ENCODE assay signal across 7 cellular contexts in genomic region chr4:112234952-112235609, GRCh38. TPM values are rescaled to one million over a fixed set of nuclear protein-coding genes. Genes with fewer than 3 reads are reported as not detected.
DNase-seq lines count a peak whose midpoint lies in the region; ATAC-seq and TF ChIP-seq lines count a peak whose summit lies in the region.

No MANE protein-coding gene starts in this region.

- ATAC-seq in HG03196 (IDR thresholded peaks at IDR 0.05; ENCODE audit: unreplicated experiment) = no peak

- BruUV-seq in MCF 10A (replicated peaks; lab: Mats Ljungman, UMichigan) = no TSS peak

- peak; percentile 55 for TF ChIP-seq CTCF in MCF 10A (IDR thresholded peaks at IDR 0.05; ENCODE audit: unreplicated experiment)

- CTCF ChIA-PET in MCF 10A (lab: Yijun Ruan, JAX) = interaction anchor here (0.5 to 12.4 kb wide), 23 partner anchors 9 to 527 kb away, joined by 3 to 206 read pairs (median 4); partner anchors contain the start of gene TIFA

- DNase-seq in ELR (ENCODE audit: low read depth) = peak; percentile 90
- peak; percentile 84 for DNase-seq in Kasumi-1 (lab: John Stamatoyannopoulos, UW)
- DNase-seq in SKM-1 (lab: John Stamatoyannopoulos, UW; ENCODE audit: unreplicated experiment) = peak; percentile 58
- peak; percentile 88 for DNase-seq in MCF 10A (ENCODE audit: unreplicated experiment)
- DNase-seq in inferior parietal cortex (ENCODE audit: extremely low spot score) = peak; percentile 88
- peak; percentile 26 for DNase-seq in stimulated activated CD4-positive, alpha-beta T cell treated with anti-CD3 and anti-CD28 coated beads, Interleukin-4, amount 100 ng/mL, for 1 hour

- intact Hi-C loops in MCF 10A (cut with micrococcal nuclease) = loop anchor here (1.0 to 10.0 kb wide), 7 partner anchors 21 to 367 kb away; no protein-coding TSS in a partner anchor

- H3K4me3 Mint-ChIP-seq in MCF 10A (ENCODE audit: unreplicated experiment) = no peak overlapping the region

- POLR2A ChIA-PET in MCF 10A (lab: Yijun Ruan, JAX) = interaction anchor here (0.7 to 7.6 kb wide), 10 partner anchors 19 to 151 kb away, joined by 3 to 141 read pairs (median 4); partner anchors contain the start of gene FAM241A

- H3K27ac Mint-ChIP-seq in MCF 10A (ENCODE audit: low read depth, unreplicated experiment) = no peak overlapping the region

- no peaks in the 10 kb centered on the region for H3K9me3 Mint-ChIP-seq in MCF 10A (ENCODE audit: unreplicated experiment)

- no peaks in the 10 kb centered on the region for H3K27me3 Mint-ChIP-seq in MCF 10A (ENCODE audit: insufficient read depth, unreplicated experiment)

- H3K36me3 Mint-ChIP-seq in MCF 10A (ENCODE audit: insufficient read depth, unreplicated experiment) = peaks cover 22% of the 10 kb centered on the region

- H3K4me1 Mint-ChIP-seq in MCF 10A (ENCODE audit: insufficient read depth, unreplicated experiment) = peaks cover 23% of the 10 kb centered on the region

RNA-seq across cellular contexts. Expression of gene AP1AR, which starts 3.5 kb away (rescaled TPM):
- total RNA-seq in MCF 10A (2022) = 38.4 and 39.7 TPM in 2 replicates

RNA-seq across cellular contexts. Expression of gene TIFA, which starts 50.6 kb away (rescaled TPM):
- total RNA-seq in MCF 10A (2022) = 7.0 and 9.7 TPM in 2 replicates

Comparison
In these comparisons a context has a peak if more than half of its experiments do, and no peak if none do; other contexts are left out.
1. DNase-seq: peak in every context shown above with its lines; median percentile 90 in ELR; 88 in MCF 10A; 88 in inferior parietal cortex; 84 in Kasumi-1; 58 in SKM-1; 26 in stimulated activated CD4-positive, alpha-beta T cell treated with anti-CD3 and anti-CD28 coated beads, Interleukin-4, amount 100 ng/mL, for 1 hour.